In genomic region chr19:53394522-53394973, GRCh38 we compare ENCODE assay signal across 8 cellular contexts. TPM values are rescaled to one million over a fixed set of nuclear protein-coding genes. Genes with fewer than 3 reads are reported as not detected.
A peak's percentile ranks its signal among the peaks of the same experiment; 100 is the strongest.
DNase-seq lines count a peak whose midpoint lies in the region; ATAC-seq and TF ChIP-seq lines count a peak whose summit lies in the region.

No MANE protein-coding gene starts in this region.

- intact Hi-C loops in esophagus squamous epithelium (cut with DNase I): no loop called here
- intact Hi-C loops in naive thymus-derived CD4-positive, alpha-beta T cell (cut with micrococcal nuclease): loop anchor here in 1 of 2 donors (2.0 kb wide), 1 partner anchor 432 kb away; the partner anchor contains the start of gene ZNF816

- H3K4me3 ChIP-seq in SJCRH30 (peak overlapping the region; percentile 82), esophagus squamous epithelium (peak overlapping the region; percentile 66 to 76 (median 73))
- H3K4me3 ChIP-seq in naive thymus-derived CD4-positive, alpha-beta T cell (ENCODE audit: low read length): peak overlapping the region; percentile 97

- H3K9me3 ChIP-seq in SJCRH30 (replicated peaks) (no peaks in the 10 kb centered on the region), esophagus squamous epithelium (peaks cover 0 to 34% (median 10%) of the 10 kb centered on the region in 3 donors)
- H3K9me3 ChIP-seq in naive thymus-derived CD4-positive, alpha-beta T cell (ENCODE audit: control insufficient read depth in 2 of 3, low read length in 3 of 3): peaks cover 0 to 24% (median 3%) of the 10 kb centered on the region in 3 experiments

- CTCF ChIA-PET in naive thymus-derived CD4-positive, alpha-beta T cell (lab: Charles Lee): interaction anchor here (0.6 to 0.7 kb wide), 2 partner anchors 30 to 65 kb away, joined by 3 read pairs; no protein-coding TSS in a partner anchor

- no peak for TF ChIP-seq POLR2A in esophagus squamous epithelium (IDR thresholded peaks at IDR 0.05)

- H3K27ac ChIP-seq in SJCRH30: peak overlapping the region; percentile 60
- peak overlapping the region; percentile 87 to 92 (median 90) for H3K27ac ChIP-seq in esophagus squamous epithelium
- H3K27ac ChIP-seq in naive thymus-derived CD4-positive, alpha-beta T cell (ENCODE audit: low read depth, low read length): peak overlapping the region; percentile 53

- H3K27me3 ChIP-seq in SJCRH30: no peaks in the 10 kb centered on the region
- no peaks in the 10 kb centered on the region for H3K27me3 ChIP-seq in esophagus squamous epithelium
- H3K27me3 ChIP-seq in naive thymus-derived CD4-positive, alpha-beta T cell (ENCODE audit: control insufficient read depth in 2 of 2, insufficient read depth in 2 of 2, low read length in 2 of 2): no peaks in the 10 kb centered on the region

- peak overlapping the region; percentile 92 for H3K4me3 Mint-ChIP-seq in activated T-cell treated with anti-CD3 and anti-CD28 coated beads, Interleukin-2, amount 50 U/mL, for 24 hours
- peak overlapping the region; percentile 88 to 97 (median 93) for H3K4me3 Mint-ChIP-seq in naive thymus-derived CD4-positive, alpha-beta T cell

- peak overlapping the region; percentile 91 for H3K27ac Mint-ChIP-seq in activated T-cell treated with anti-CD3 and anti-CD28 coated beads, Interleukin-2, amount 50 U/mL, for 24 hours
- H3K27ac Mint-ChIP-seq in naive thymus-derived CD4-positive, alpha-beta T cell: peak overlapping the region; percentile 89 to 97 (median 94)

- WGBS in esophagus squamous epithelium, 2 donors: 5 to 13% methylated on average over 3 to 13 of the region's 18 CpGs

- peaks cover 16% of the 10 kb centered on the region for H3K36me3 ChIP-seq in SJCRH30
- H3K36me3 ChIP-seq in esophagus squamous epithelium: peaks cover 0 to 19% (median 10%) of the 10 kb centered on the region in 3 donors
- peaks cover 0 to 9% (median 0%) of the 10 kb centered on the region in 3 experiments for H3K36me3 ChIP-seq in naive thymus-derived CD4-positive, alpha-beta T cell (ENCODE audit: control insufficient read depth in 2 of 3, insufficient read depth in 3 of 3, low read length in 3 of 3)

- DNase-seq in activated T-cell treated with anti-CD3 and anti-CD28 coated beads, Interleukin-2, amount 50 U/mL, for 24 hours: no peak
- no peak for DNase-seq in activated T-cell treated with anti-CD3 and anti-CD28 coated beads, Interleukin-2, amount 50 U/mL, for 1 hour
- DNase-seq in SJCRH30: peak; percentile 80 to 81
- no peak for DNase-seq in esophagus squamous epithelium (lab: John Stamatoyannopoulos, UW)
- no peak for DNase-seq in naive thymus-derived CD4-positive, alpha-beta T cell
- no peak for DNase-seq in NCI-H2171 (lab: John Stamatoyannopoulos, UW)

- peaks cover 25% of the 10 kb centered on the region for H3K9me3 Mint-ChIP-seq in activated T-cell treated with anti-CD3 and anti-CD28 coated beads, Interleukin-2, amount 50 U/mL, for 24 hours
- peaks cover 4 to 41% (median 18%) of the 10 kb centered on the region in 11 donors for H3K9me3 Mint-ChIP-seq in naive thymus-derived CD4-positive, alpha-beta T cell

- POLR2A ChIA-PET in naive thymus-derived CD4-positive, alpha-beta T cell (lab: Charles Lee): interaction anchor here (0.6 to 1.1 kb wide), 3 partner anchors 20 to 155 kb away, joined by 3 read pairs; no protein-coding TSS in a partner anchor

- no peak for ATAC-seq in naive thymus-derived CD4-positive, alpha-beta T cell
- ATAC-seq in HG03039 (IDR thresholded peaks at IDR 0.05; ENCODE audit: unreplicated experiment): no peak
- ATAC-seq in GM18498 (IDR thresholded peaks at IDR 0.05; ENCODE audit: unreplicated experiment): no peak

- TF ChIP-seq CTCF in esophagus squamous epithelium (IDR thresholded peaks at IDR 0.05): no peak

- H3K4me1 Mint-ChIP-seq in activated T-cell treated with anti-CD3 and anti-CD28 coated beads, Interleukin-2, amount 50 U/mL, for 24 hours (ENCODE audit: low read depth): peaks cover 30% of the 10 kb centered on the region
- peaks cover 13 to 37% (median 27%) of the 10 kb centered on the region in 7 donors for H3K4me1 Mint-ChIP-seq in naive thymus-derived CD4-positive, alpha-beta T cell

- H3K27me3 Mint-ChIP-seq in activated T-cell treated with anti-CD3 and anti-CD28 coated beads, Interleukin-2, amount 50 U/mL, for 24 hours: no peaks in the 10 kb centered on the region
- H3K27me3 Mint-ChIP-seq in naive thymus-derived CD4-positive, alpha-beta T cell: no peaks in the 10 kb centered on the region

- H3K4me1 ChIP-seq in SJCRH30: no peaks in the 10 kb centered on the region
- peaks cover 3 to 30% (median 5%) of the 10 kb centered on the region in 3 donors for H3K4me1 ChIP-seq in esophagus squamous epithelium
- peaks cover 5 to 8% of the 10 kb centered on the region in 2 donors for H3K4me1 ChIP-seq in naive thymus-derived CD4-positive, alpha-beta T cell (ENCODE audit: control insufficient read depth in 2 of 2, insufficient read depth in 2 of 2, low read length in 2 of 2)

- H3K36me3 Mint-ChIP-seq in activated T-cell treated with anti-CD3 and anti-CD28 coated beads, Interleukin-2, amount 50 U/mL, for 24 hours (ENCODE audit: low read depth): peaks cover 66% of the 10 kb centered on the region
- peaks cover 7 to 40% (median 21%) of the 10 kb centered on the region in 5 donors for H3K36me3 Mint-ChIP-seq in naive thymus-derived CD4-positive, alpha-beta T cell

RNA-seq across cellular contexts. Expression of gene ZNF765, which starts 0.4 kb away (rescaled TPM):
- total RNA-seq in SJCRH30 (2014; rRNA removed; shearing (Covaris generic)): 14.3 and 15.4 TPM in 2 replicates
- 1 to 10 TPM; 3.3 to 9.0 (median 6.0) TPM for total RNA-seq in esophagus squamous epithelium
- total RNA-seq in naive thymus-derived CD4-positive, alpha-beta T cell: 10 to 100 TPM in 3 of 5 experiments, 1 to 10 TPM in 2; 5.1 to 19.5 (median 11.4) TPM
- 10 to 100 TPM in 1 of 2 donors, 1 to 10 TPM in 1; 6.9 to 13.1 TPM for polyA plus RNA-seq in naive thymus-derived CD4-positive, alpha-beta T cell

RNA-seq across cellular contexts. Expression of gene ZNF525, which starts 29.0 kb away (rescaled TPM):
- total RNA-seq in SJCRH30 (2014; rRNA removed; shearing (Covaris generic)): 12.2 and 14.7 TPM in 2 replicates
- total RNA-seq in esophagus squamous epithelium: 10 to 100 TPM in 1 of 4 donors, 1 to 10 TPM in 3; 2.3 to 17.4 (median 6.2) TPM
- 10 to 100 TPM; 11.5 to 33.7 (median 24.2) TPM for total RNA-seq in naive thymus-derived CD4-positive, alpha-beta T cell
- polyA plus RNA-seq in naive thymus-derived CD4-positive, alpha-beta T cell: 10 to 100 TPM; 12.4 to 13.9 TPM

RNA-seq across cellular contexts. Expression of gene ZNF761, which starts 37.2 kb away (rescaled TPM):
- total RNA-seq in SJCRH30 (2014; rRNA removed; shearing (Covaris generic)): 15.7 and 15.8 TPM in 2 replicates
- total RNA-seq in esophagus squamous epithelium: 10 to 100 TPM in 1 of 4 donors, 1 to 10 TPM in 3; 3.2 to 11.8 (median 5.0) TPM
- 10 to 100 TPM in 3 of 5 experiments, 1 to 10 TPM in 2; 8.0 to 18.8 (median 13.1) TPM for total RNA-seq in naive thymus-derived CD4-positive, alpha-beta T cell
- 10 to 100 TPM; 12.6 to 13.9 TPM for polyA plus RNA-seq in naive thymus-derived CD4-positive, alpha-beta T cell

Comparison
In these comparisons a context has a peak if more than half of its experiments do, and no peak if none do; other contexts are left out.
1. DNase-seq: peak in SJCRH30 (2 of 2); none in activated T-cell treated with anti-CD3 and anti-CD28 coated beads, Interleukin-2, amount 50 U/mL, for 24 hours (single experiment), activated T-cell treated with anti-CD3 and anti-CD28 coated beads, Interleukin-2, amount 50 U/mL, for 1 hour (single experiment), esophagus squamous epithelium (single experiment), naive thymus-derived CD4-positive, alpha-beta T cell (0 of 9) and NCI-H2171 (single experiment).
2. Peak in every context shown above with its lines, with median percentiles within 50 percentile points of each other: H3K27ac ChIP-seq and H3K4me3 ChIP-seq.